ENCODE assay signal across 8 cellular contexts in the genomic region with DNA sequence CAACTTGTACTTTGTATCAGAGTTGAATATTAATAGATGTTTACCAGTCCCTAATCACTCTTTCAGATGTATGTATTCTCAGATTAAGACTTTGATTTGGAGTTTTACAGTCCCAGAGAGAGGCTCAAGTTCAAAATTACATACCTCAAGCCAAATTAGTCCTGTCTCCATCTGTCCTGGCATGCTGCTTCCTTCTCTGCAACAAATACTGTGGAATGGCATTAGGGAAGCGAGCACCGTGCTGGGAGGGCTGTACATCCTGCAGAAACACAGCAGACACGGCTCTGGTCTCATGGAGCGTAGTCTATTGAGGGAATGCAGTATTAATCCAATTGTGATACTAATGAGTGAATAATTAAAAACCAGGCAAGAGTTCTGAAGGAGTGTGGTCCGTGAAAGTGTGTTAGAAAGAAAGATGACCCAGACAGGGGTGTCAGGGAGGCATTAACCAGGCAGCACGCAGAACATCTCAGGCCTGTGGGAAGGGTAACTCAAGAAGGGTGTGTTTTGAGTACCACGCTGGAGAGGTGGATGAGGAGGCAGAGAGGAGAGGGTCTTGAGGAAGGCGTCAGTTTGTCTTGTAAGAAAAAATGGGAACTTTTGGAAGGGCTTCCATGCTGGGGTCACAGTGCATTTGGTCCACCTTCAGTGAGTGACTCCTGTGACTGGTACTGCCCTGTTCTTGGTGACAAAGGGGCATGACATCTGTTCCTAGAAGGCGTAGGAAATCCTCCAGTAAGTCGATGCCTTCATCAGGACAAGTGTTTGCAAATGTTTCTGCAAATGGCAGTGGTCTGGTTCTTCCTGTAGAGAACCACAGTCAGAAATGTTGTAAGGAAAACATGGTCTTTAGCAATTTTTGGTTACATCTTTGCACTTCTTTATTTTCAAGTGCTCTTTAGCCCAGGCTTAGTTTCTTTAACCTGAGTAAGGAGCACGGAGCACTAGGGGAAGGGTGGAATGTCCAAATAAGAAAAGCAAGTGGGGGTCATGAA. TPM values are rescaled to one million over a fixed set of nuclear protein-coding genes. Genes with fewer than 3 reads are reported as not detected.
DNase-seq lines count a peak whose midpoint lies in the region; ATAC-seq and TF ChIP-seq lines count a peak whose summit lies in the region.

No MANE protein-coding gene starts in this region.

- no peak overlapping the region for H2BK15ac ChIP-seq in mesenchymal stem cell (ENCODE audit: low read depth, poor library complexity, severe bottlenecking)

- no peak overlapping the region for H3K18ac ChIP-seq in mesenchymal stem cell (ENCODE audit: low read depth in 1 of 2, low read length in 2 of 2)

- no peak for TF ChIP-seq CTCF in BJ (IDR thresholded peaks at IDR 0.05; ENCODE audit: insufficient read depth, low read depth, low read length)

- H3K27me3 ChIP-seq in BJ (ENCODE audit: control insufficient read depth, insufficient read depth, low read length) (no peaks in the 10 kb centered on the region), HUES64 (ENCODE audit: insufficient read depth, low read length) (peaks cover 3% of the 10 kb centered on the region; the same call in 1 of the 2 replicates), mesenchymal stem cell (ENCODE audit: control insufficient read depth in 1 of 2, insufficient read depth in 1 of 2, low read length in 2 of 2) (no peaks in the 10 kb centered on the region)

- no peak overlapping the region for H2AFZ ChIP-seq in mesenchymal stem cell (ENCODE audit: low read depth, low read length)

- H3K27ac ChIP-seq in HUES64 (ENCODE audit: low read depth, low read length) (no peak overlapping the region), mesenchymal stem cell (ENCODE audit: low read length, poor library complexity, severe bottlenecking) (peak overlapping the region; percentile 9)

- H3K9me3 ChIP-seq in HUES64 (ENCODE audit: insufficient read depth, low read depth, low read length) = no peaks in the 10 kb centered on the region
- no peaks in the 10 kb centered on the region for H3K9me3 ChIP-seq in mesenchymal stem cell (ENCODE audit: control insufficient read depth, low read length)

- H3K4me2 ChIP-seq in mesenchymal stem cell (ENCODE audit: low read length, poor library complexity, severe bottlenecking) = peak overlapping the region; percentile 91

- H2BK12ac ChIP-seq in mesenchymal stem cell (ENCODE audit: low read length in 2 of 2) = no peak overlapping the region

- POLR2A ChIA-PET in BJ (lab: Charles Lee) = no interaction called here

- H2AK5ac ChIP-seq in mesenchymal stem cell (ENCODE audit: low read length, severe bottlenecking) = no peak overlapping the region

- no peak for DNase-seq in BJ (ENCODE audit: low read depth)
- peak; percentile 37 for DNase-seq in astrocyte of the hippocampus (ENCODE audit: low read depth, low spot score)
- no peak for DNase-seq in mesenchymal stem cell
- no peak for DNase-seq in NCI-H526 (lab: John Stamatoyannopoulos, UW)

- H3K4me1 ChIP-seq in HUES64 (ENCODE audit: insufficient read depth, low read length) (peaks cover 25% of the 10 kb centered on the region), mesenchymal stem cell (ENCODE audit: control insufficient read depth, insufficient read depth, low read depth, low read length) (peaks cover 11% of the 10 kb centered on the region)

- H3K23ac ChIP-seq in mesenchymal stem cell (ENCODE audit: low read length in 2 of 2) = no peak overlapping the region

- peak overlapping the region in 1 of 2 experiments; percentile 53 for H3K14ac ChIP-seq in mesenchymal stem cell (ENCODE audit: low read length in 2 of 2)

- peaks cover 9% of the 10 kb centered on the region for H3K79me1 ChIP-seq in mesenchymal stem cell (replicated peaks; ENCODE audit: low read length, poor library complexity, severe bottlenecking)

- no peak for ATAC-seq in GM21529 (IDR thresholded peaks at IDR 0.05; ENCODE audit: unreplicated experiment)
- ATAC-seq in HG03457 (IDR thresholded peaks at IDR 0.05; ENCODE audit: unreplicated experiment) = no peak
- ATAC-seq in HG02798 (IDR thresholded peaks at IDR 0.05; ENCODE audit: poor library complexity, unreplicated experiment) = no peak

- H2BK5ac ChIP-seq in mesenchymal stem cell (ENCODE audit: low read depth, low read length, poor library complexity, severe bottlenecking) = no peak overlapping the region

- H2BK120ac ChIP-seq in mesenchymal stem cell (ENCODE audit: low read depth, low read length) = no peak overlapping the region

- no peak overlapping the region for H4K8ac ChIP-seq in mesenchymal stem cell (ENCODE audit: low read length)

- 65% methylated on average over 11 of the region's 11 CpGs for WGBS in HUES64
- 65% methylated on average over 11 of the region's 11 CpGs for WGBS in mesenchymal stem cell

- H3K9ac ChIP-seq in HUES64 (ENCODE audit: low read depth, low read length) (peak overlapping the region; percentile 59; the same call in 1 of the 2 replicates), mesenchymal stem cell (ENCODE audit: low read length) (peak overlapping the region; percentile 84)

- no peak overlapping the region for H4K91ac ChIP-seq in mesenchymal stem cell (ENCODE audit: low read length)

- H3K4ac ChIP-seq in mesenchymal stem cell (ENCODE audit: low read depth in 1 of 2, low read length in 2 of 2) = no peak overlapping the region

- H3K4me3 ChIP-seq in BJ (ENCODE audit: low read depth, low read length) (peak overlapping the region; percentile 56), HUES64 (ENCODE audit: low read length) (peak overlapping the region; percentile 70), mesenchymal stem cell (ENCODE audit: insufficient read depth in 1 of 2, low read depth in 1 of 2, low read length in 2 of 2) (peak overlapping the region in 1 of 2 experiments; percentile 85)

- CTCF ChIA-PET in BJ (lab: Yijun Ruan, JAX) = interaction anchor here (1.1 kb wide), 1 partner anchor 14 kb away, joined by 4 read pairs; no protein-coding TSS in a partner anchor

- H3K36me3 ChIP-seq in BJ (ENCODE audit: control insufficient read depth, insufficient read depth, low read length) (0 out of 2 replicates have a peak, but pooled peaks cover 1% of the 10 kb centered on the region), HUES64 (ENCODE audit: insufficient read depth, low read length) (no peaks in the 10 kb centered on the region), mesenchymal stem cell (ENCODE audit: control insufficient read depth in 1 of 2, insufficient read depth in 2 of 2, low read depth in 1 of 2, low read length in 2 of 2) (no peaks in the 10 kb centered on the region)

RNA-seq across cellular contexts. Expression of a gene that starts 1.6 kb away (rescaled TPM):
- 24.8 and 26.6 TPM in 2 replicates for polyA plus RNA-seq in BJ (2011; rRNA removed)
- polyA minus RNA-seq in BJ (2011; rRNA and poly(A)+ RNA removed) = 3.4 and 4.0 TPM in 2 replicates
- polyA plus RNA-seq in HUES64 (2013, experiment 1 of 2) = 26.9 TPM
- polyA plus RNA-seq in HUES64 (2013, experiment 2 of 2) = 32.1 TPM
- polyA plus RNA-seq in mesenchymal stem cell (2013, experiment 1 of 2) = 24.2 TPM
- polyA plus RNA-seq in mesenchymal stem cell (2013, experiment 2 of 2) = 24.7 TPM
